ENCODE assay signal across 24 cellular contexts in genomic region chr16:24288516-24288915, GRCh38. TPM values are rescaled to one million over a fixed set of nuclear protein-coding genes. Genes with fewer than 3 reads are reported as not detected.
"Had no signal": no experiment of that assay in that cellular context is flagged by ENCODE, and none has a peak within 500 bp of the region (broad histone marks: within the 10 kb centered on the region; RNA-seq: fewer than 3 reads in every experiment).

No MANE protein-coding gene starts in this region.

- H3K4me1 Mint-ChIP-seq: naive thymus-derived CD4-positive, alpha-beta T cell; stimulated activated naive B cell treated with anti-CD40 and anti-IgM and Interleukin-4, amounts not matched to agents 10 μg/mL and 1 μg/mL and 100 μg/mL, for 72 hours; stimulated activated naive CD8-positive, alpha-beta T cell treated with anti-CD3 and anti-CD28 coated beads, Interleukin-15, amount 100 ng/mL, for 72 hours had no signal

- H3K36me3 Mint-ChIP-seq: naive thymus-derived CD4-positive, alpha-beta T cell; stimulated activated naive B cell treated with anti-CD40 and anti-IgM and Interleukin-4, amounts not matched to agents 10 μg/mL and 1 μg/mL and 100 μg/mL, for 72 hours had no signal

- H3K27ac ChIP-seq: colonic mucosa, heart left ventricle, neutrophil, right atrium auricular region, sigmoid colon, skin epidermis, thoracic aorta, transverse colon had no signal

- DNase-seq: colonic mucosa; dermis blood vessel endothelial cell; effector CD4-positive, alpha-beta T cell; foreskin melanocyte; heart left ventricle; kidney glomerular epithelial cell; mesendoderm; naive thymus-derived CD4-positive, alpha-beta T cell; sigmoid colon; stimulated activated CD4-positive, alpha-beta T cell treated with anti-CD3 and anti-CD28 coated beads, Interleukin-2, amount 100 ng/mL, for 24 hours; stimulated activated CD4-positive, alpha-beta T cell treated with anti-CD3 and anti-CD28 coated beads, Interleukin-4, amount 100 ng/mL, for 4 hours; stimulated activated naive B cell treated with anti-CD40 and anti-IgM and Interleukin-4, amounts not matched to agents 10 μg/mL and 1 μg/mL and 100 μg/mL, for 72 hours; stimulated activated naive CD8-positive, alpha-beta T cell treated with anti-CD3 and anti-CD28 coated beads, Interleukin-15, amount 100 ng/mL, for 72 hours; transverse colon had no signal

- H3K27me3 ChIP-seq: colonic mucosa, right atrium auricular region, sigmoid colon, transverse colon had no signal

- H3K4me3 Mint-ChIP-seq: naive thymus-derived CD4-positive, alpha-beta T cell; stimulated activated naive B cell treated with anti-CD40 and anti-IgM and Interleukin-4, amounts not matched to agents 10 μg/mL and 1 μg/mL and 100 μg/mL, for 72 hours; stimulated activated naive CD8-positive, alpha-beta T cell treated with anti-CD3 and anti-CD28 coated beads, Interleukin-15, amount 100 ng/mL, for 72 hours had no signal

- H3K9me3 Mint-ChIP-seq: stimulated activated naive B cell treated with anti-CD40 and anti-IgM and Interleukin-4, amounts not matched to agents 10 μg/mL and 1 μg/mL and 100 μg/mL, for 72 hours; stimulated activated naive CD8-positive, alpha-beta T cell treated with anti-CD3 and anti-CD28 coated beads, Interleukin-15, amount 100 ng/mL, for 72 hours had no signal

- ATAC-seq: heart left ventricle; naive thymus-derived CD4-positive, alpha-beta T cell; stimulated activated naive B cell treated with anti-CD40 and anti-IgM and Interleukin-4, amounts not matched to agents 10 μg/mL and 1 μg/mL and 100 μg/mL, for 72 hours; stimulated activated naive CD8-positive, alpha-beta T cell treated with anti-CD3 and anti-CD28 coated beads, Interleukin-15, amount 100 ng/mL, for 72 hours had no signal

- H3K4me3 ChIP-seq: colonic mucosa, heart left ventricle, right atrium auricular region, sigmoid colon, skin epidermis, thoracic aorta, transverse colon had no signal

- H3K27ac Mint-ChIP-seq: naive thymus-derived CD4-positive, alpha-beta T cell; stimulated activated naive B cell treated with anti-CD40 and anti-IgM and Interleukin-4, amounts not matched to agents 10 μg/mL and 1 μg/mL and 100 μg/mL, for 72 hours; stimulated activated naive CD8-positive, alpha-beta T cell treated with anti-CD3 and anti-CD28 coated beads, Interleukin-15, amount 100 ng/mL, for 72 hours had no signal

RNA-seq across cellular contexts. Expression of gene CACNG3, which starts 32.4 kb away (rescaled TPM):
- total RNA-seq: colonic mucosa; dermis blood vessel endothelial cell; heart left ventricle; liver; lung microvascular endothelial cell; naive thymus-derived CD4-positive, alpha-beta T cell; osteocyte; posterior vena cava; right atrium auricular region; sigmoid colon; subcutaneous adipose tissue; thoracic aorta; transverse colon; ureter had no signal
